17 cellular contexts compared by ENCODE assay signal in genomic region chr6:66328181-66328580, GRCh38.
"Had no signal": no experiment of that assay in that cellular context is flagged by ENCODE, and none has a peak within 500 bp of the region (broad histone marks: within the 10 kb centered on the region; RNA-seq: fewer than 3 reads in every experiment).

No MANE protein-coding gene starts in this region.

- DNase-seq: activated CD4-positive, alpha-beta T cell treated with anti-CD3 and anti-CD28 coated beads for 48 hours; activated naive CD4-positive, alpha-beta T cell treated with anti-CD3 and anti-CD28 coated beads for 36 hours; caudate nucleus; cortex of kidney; effector CD8-positive, alpha-beta T cell; glutamatergic neuron; immature natural killer cell; left colon; naive thymus-derived CD4-positive, alpha-beta T cell; nucleus accumbens; sigmoid colon; stimulated activated CD4-positive, alpha-beta T cell treated with anti-CD3 and anti-CD28 coated beads, Interleukin-4, amount 100 ng/mL, for 1 hour; stimulated activated CD8-positive, alpha-beta memory T cell treated with anti-CD3 and anti-CD28 coated beads, Interleukin-4, amount 100 ng/mL, for 48 hours; stimulated activated naive CD8-positive, alpha-beta T cell treated with anti-CD3 and anti-CD28 coated beads, Interleukin-15, Interleukin-2, amounts not matched to agents 100 U/mL and 50 U/mL, for 24 hours; upper lobe of right lung had no signal

- H3K27ac ChIP-seq: sigmoid colon, suprapubic skin, upper lobe of right lung had no signal

- ATAC-seq: left colon; naive thymus-derived CD4-positive, alpha-beta T cell; stimulated activated naive CD8-positive, alpha-beta T cell treated with anti-CD3 and anti-CD28 coated beads, Interleukin-15, Interleukin-2, amounts not matched to agents 100 U/mL and 50 U/mL, for 24 hours; upper lobe of right lung; WTC11 had no signal
